ENCODE assay signal across 9 cellular contexts in genomic region chr18:79459946-79460345, GRCh38.
DNase-seq lines count a peak whose midpoint lies in the region; ATAC-seq and TF ChIP-seq lines count a peak whose summit lies in the region.
"Had no signal": no experiment of that assay in that cellular context is flagged by ENCODE, and none has a peak within 500 bp of the region (broad histone marks: within the 10 kb centered on the region; RNA-seq: fewer than 3 reads in every experiment).

No MANE protein-coding gene starts in this region.

- no peak overlapping the region for H3K4me2 ChIP-seq in hepatocyte

- H3K27ac ChIP-seq in KOPT-K1 (ENCODE audit: low read depth, low read length, poor library complexity, severe bottlenecking) = peak overlapping the region; percentile 69
- peak overlapping the region; percentile 87 for H3K27ac ChIP-seq in hepatocyte

- H3K36me3 ChIP-seq in KOPT-K1 (ENCODE audit: insufficient read depth, low read length) (peaks cover 15% of the 10 kb centered on the region; the same call in 1 of the 2 replicates), hepatocyte (replicated peaks; ENCODE audit: insufficient read depth, low read depth) (no peaks in the 10 kb centered on the region)

- H3K9me2 ChIP-seq in hepatocyte (replicated peaks; ENCODE audit: insufficient read depth) = no peaks in the 10 kb centered on the region

- 54% methylated on average over 7 of the region's 7 CpGs for WGBS in hepatocyte (ENCODE audit: low lambda C conversion rate, missing lambda C conversion rate)

- H3K4me3 ChIP-seq in GM08714 (ENCODE audit: low read length) (peak overlapping the region; percentile 9; the same call in 1 of the 2 replicates), hepatocyte (no peak overlapping the region)
- H3K4me3 ChIP-seq: body of pancreas had no signal

- H3K9me3 ChIP-seq in KOPT-K1 (ENCODE audit: insufficient read depth, low read length, poor library complexity, severe bottlenecking) (no peaks in the 10 kb centered on the region), hepatocyte (ENCODE audit: low read depth) (no peaks in the 10 kb centered on the region)
- H3K9me3 ChIP-seq: body of pancreas had no signal

- H2AFZ ChIP-seq in hepatocyte = no peak overlapping the region

- TF ChIP-seq CTCF in GM20000 (IDR thresholded peaks at IDR 0.05; ENCODE audit: extremely low read depth, missing control alignments) (no peak), hepatocyte (IDR thresholded peaks at IDR 0.05; ENCODE audit: poor library complexity) (no peak)

- no peaks in the 10 kb centered on the region for H3K27me3 ChIP-seq in hepatocyte
- H3K27me3 ChIP-seq: body of pancreas had no signal

- no peaks in the 10 kb centered on the region for H4K20me1 ChIP-seq in hepatocyte (ENCODE audit: insufficient read depth, poor library complexity, severe bottlenecking)

- peak; percentile 64 for DNase-seq in GM20000 (ENCODE audit: low spot score)
- DNase-seq in hepatocyte (ENCODE audit: low spot score) = no peak
- DNase-seq in stimulated activated CD4-positive, alpha-beta T cell treated with anti-CD3 and anti-CD28 coated beads, Interleukin-12 subunit alpha, Interleukin-12 subunit beta, amount 100 ng/mL, for 4 hours = no peak
- DNase-seq: body of pancreas had no signal

- H3K79me2 ChIP-seq in hepatocyte = no peaks in the 10 kb centered on the region

- ATAC-seq in GM21360 (IDR thresholded peaks at IDR 0.05; ENCODE audit: unreplicated experiment) (no peak), HG03521 (IDR thresholded peaks at IDR 0.05; ENCODE audit: unreplicated experiment) (no peak), HG02938 (IDR thresholded peaks at IDR 0.05; ENCODE audit: unreplicated experiment) (no peak)
- ATAC-seq: body of pancreas had no signal

- H3K4me1 ChIP-seq in hepatocyte (ENCODE audit: insufficient read depth) = peaks cover 23% of the 10 kb centered on the region
